8 cellular contexts compared by ENCODE assay signal in genomic region chr19:56404705-56405056, GRCh38. TPM values are rescaled to one million over a fixed set of nuclear protein-coding genes. Genes with fewer than 3 reads are reported as not detected.
DNase-seq lines count a peak whose midpoint lies in the region; FAIRE-seq and TF ChIP-seq lines count a peak whose summit lies in the region.

No MANE protein-coding gene starts in this region.

- H3K4me3 ChIP-seq in GM12865 (ENCODE audit: low read depth, low read length) (peak overlapping the region; percentile 75), MG63 (peak overlapping the region; percentile 75), osteoblast (ENCODE audit: insufficient read depth, low read length) (peak overlapping the region; percentile 91)
- H3K4me3 ChIP-seq in effector memory CD4-positive, alpha-beta T cell (ENCODE audit: insufficient read depth, low read depth, low read length, poor library complexity, severe bottlenecking), result peak overlapping the region; percentile 84

- peak overlapping the region; percentile 100 for H2AFZ ChIP-seq in osteoblast (ENCODE audit: low read length)

- H3K79me2 ChIP-seq in osteoblast (ENCODE audit: insufficient read depth, low read length), result peaks cover 16% of the 10 kb centered on the region

- H3K4me1 ChIP-seq in effector memory CD4-positive, alpha-beta T cell (ENCODE audit: control insufficient read depth, insufficient read depth, low read length, poor library complexity, severe bottlenecking), result peaks cover 12% of the 10 kb centered on the region
- peaks cover 10% of the 10 kb centered on the region for H3K4me1 ChIP-seq in osteoblast (ENCODE audit: insufficient read depth, low read length)

- H3K36me3 ChIP-seq in MG63, result peaks cover 13% of the 10 kb centered on the region
- H3K36me3 ChIP-seq in effector memory CD4-positive, alpha-beta T cell (ENCODE audit: control insufficient read depth, insufficient read depth, low read length), result peaks cover 29% of the 10 kb centered on the region
- H3K36me3 ChIP-seq in osteoblast (ENCODE audit: insufficient read depth, low read length), result peaks cover 29% of the 10 kb centered on the region

- no peak for DNase-seq in GM12865 (ENCODE audit: low read depth)
- DNase-seq in MG63, result no peak
- no peak for DNase-seq in effector memory CD4-positive, alpha-beta T cell
- no peak for DNase-seq in osteoblast (ENCODE audit: insufficient read length, low spot score, missing footprints)
- no peak for DNase-seq in GM19238 (ENCODE audit: insufficient read length, low spot score)
- no peak for DNase-seq in G401 (ENCODE audit: low spot score)
- DNase-seq in D721Med (ENCODE audit: insufficient read length, low spot score), result no peak
- no peak for DNase-seq in H54 (ENCODE audit: insufficient read length, low spot score)

- peak overlapping the region; percentile 93 for H3K27ac ChIP-seq in effector memory CD4-positive, alpha-beta T cell (ENCODE audit: insufficient read depth, low read length, poor library complexity, severe bottlenecking)
- peak overlapping the region; percentile 87 for H3K27ac ChIP-seq in osteoblast (ENCODE audit: low read depth, low read length)

- no peaks in the 10 kb centered on the region for H4K20me1 ChIP-seq in osteoblast (ENCODE audit: insufficient read depth, low read length)

- H3K9me3 ChIP-seq in MG63, result peaks cover 40% of the 10 kb centered on the region
- H3K9me3 ChIP-seq in effector memory CD4-positive, alpha-beta T cell (ENCODE audit: control insufficient read depth, low read length), result peaks cover 17% of the 10 kb centered on the region
- peaks cover 7% of the 10 kb centered on the region for H3K9me3 ChIP-seq in osteoblast (ENCODE audit: low read depth, low read length)

- TF ChIP-seq POLR2A in H54 (IDR thresholded peaks at IDR 0.05; ENCODE audit: low read depth, low read length), result no peak

- H3K27me3 ChIP-seq in MG63 (no peaks in the 10 kb centered on the region), osteoblast (ENCODE audit: insufficient read depth, low read length) (no peaks in the 10 kb centered on the region)
- H3K27me3 ChIP-seq in effector memory CD4-positive, alpha-beta T cell (replicated peaks; ENCODE audit: control insufficient read depth, insufficient read depth, low read length, poor library complexity, severe bottlenecking), result no peaks in the 10 kb centered on the region

- TF ChIP-seq CTCF in GM12865 (IDR thresholded peaks at IDR 0.05; ENCODE audit: insufficient read depth, low read depth, low read length, missing control alignments), result no peak
- TF ChIP-seq CTCF in osteoblast (IDR thresholded peaks at IDR 0.05; ENCODE audit: extremely low read depth, low read depth, low read length), result no peak
- no peak for TF ChIP-seq CTCF in D721Med (IDR thresholded peaks at IDR 0.05; ENCODE audit: insufficient read depth, missing control alignments)

- in situ Hi-C loops in G401 (cut with HindIII; ENCODE audit: low sequenced_read_pairs), result no loop called here

- peak overlapping the region; percentile 98 for H3K4me2 ChIP-seq in osteoblast (ENCODE audit: insufficient read depth, low read length)

- FAIRE-seq in D721Med (lab: Jason Lieb, UNC) (no peak), H54 (lab: Jason Lieb, UNC) (no peak)

RNA-seq across cellular contexts. Expression of gene ZNF583, which starts 0.5 kb away (rescaled TPM):
- total RNA-seq in MG63 (2014; rRNA removed; shearing (Covaris generic); ENCODE audit: low replicate concordance), result 4.7 and 9.6 TPM in 2 replicates
- total RNA-seq in osteoblast, result 7.6 and 10.3 TPM in 2 replicates
- 2.1 and 5.2 TPM in 2 replicates for total RNA-seq in G401 (2014; rRNA removed; shearing (Covaris generic))

RNA-seq across cellular contexts. Expression of gene ZNF582, which starts 11.3 kb away (rescaled TPM):
- total RNA-seq in MG63 (2014; rRNA removed; shearing (Covaris generic); ENCODE audit: low replicate concordance), result not detected in 2 replicates
- 2.2 and 3.2 TPM in 2 replicates for total RNA-seq in osteoblast
- 0.43 and 1.8 TPM in 2 replicates for total RNA-seq in G401 (2014; rRNA removed; shearing (Covaris generic))
